Comparison of ENCODE assay signal across 15 cellular contexts in genomic region chr5:170159101-170159698, GRCh38.
DNase-seq lines count a peak whose midpoint lies in the region; ATAC-seq and FAIRE-seq lines count a peak whose summit lies in the region.
"Had no signal": no experiment of that assay in that cellular context is flagged by ENCODE, and none has a peak within 500 bp of the region (broad histone marks: within the 10 kb centered on the region; RNA-seq: fewer than 3 reads in every experiment).

No MANE protein-coding gene starts in this region.

- DNase-seq in AG08395 (ENCODE audit: low spot score): peak; percentile 95
- DNase-seq in HTR-8/SVneo (ENCODE audit: insufficient read length, low spot score): peak; percentile 61
- peak; percentile 43 for DNase-seq in amniotic stem cell (lab: John Stamatoyannopoulos, UW)
- peak; percentile 82 for DNase-seq in iris pigment epithelial cell (ENCODE audit: low read depth)
- no peak for DNase-seq in activated gamma-delta T cell (lab: John Stamatoyannopoulos, UW)
- DNase-seq in activated CD4-positive, alpha-beta T cell treated with anti-CD3 and anti-CD28 coated beads for 48 hours: no peak
- DNase-seq in NCI-H146 treated with DMSO at 0.1 percent for 48 hours (lab: John Stamatoyannopoulos, UW; ENCODE audit: unreplicated experiment): no peak
- DNase-seq: activated CD4-positive, alpha-beta T cell treated with anti-CD3 and anti-CD28 coated beads, Interleukin-2, amount 50 U/mL, for 48 hours; adrenal gland; Calu3; esophagus squamous epithelium; naive thymus-derived CD4-positive, alpha-beta T cell; NCI-H1048; NCI-H2171 treated with DMSO at 0.1 percent for 48 hours had no signal

- peak; percentile 26 for FAIRE-seq in HTR-8/SVneo (lab: Jason Lieb, UNC)

- no peak for ATAC-seq in HG03439 (IDR thresholded peaks at IDR 0.05; ENCODE audit: unreplicated experiment)
- ATAC-seq: naive thymus-derived CD4-positive, alpha-beta T cell had no signal

Comparison
In these comparisons a context has a peak if more than half of its experiments do, and no peak if none do; other contexts are left out.
1. DNase-seq: peak in AG08395 (single experiment), HTR-8/SVneo (single experiment), amniotic stem cell (single experiment) and iris pigment epithelial cell (single experiment); none in activated gamma-delta T cell (single experiment), activated CD4-positive, alpha-beta T cell treated with anti-CD3 and anti-CD28 coated beads for 48 hours (single experiment) and NCI-H146 treated with DMSO at 0.1 percent for 48 hours (single experiment).